In genomic region chr15:84703808-84704207, GRCh38 we compare ENCODE assay signal across 11 cellular contexts.
"Had no signal": no experiment of that assay in that cellular context is flagged by ENCODE, and none has a peak within 500 bp of the region (broad histone marks: within the 10 kb centered on the region; RNA-seq: fewer than 3 reads in every experiment).

No MANE protein-coding gene starts in this region.

- H3K9me3 Mint-ChIP-seq: activated CD4-positive, alpha-beta T cell treated with anti-CD3 and anti-CD28 coated beads, Interleukin-2, amount 10 ng/mL, durations not matched to agents 7 days and 5 days; T-cell had no signal

- H3K4me3 ChIP-seq: heart left ventricle, SK-N-MC, testis had no signal

- H3K9me3 ChIP-seq: heart left ventricle, testis had no signal

- H3K27ac ChIP-seq: foreskin keratinocyte, SK-N-MC, testis had no signal

- H3K27me3 Mint-ChIP-seq: activated CD4-positive, alpha-beta T cell treated with anti-CD3 and anti-CD28 coated beads, Interleukin-2, amount 10 ng/mL, durations not matched to agents 7 days and 5 days; T-cell had no signal

- H3K27me3 ChIP-seq: foreskin keratinocyte, heart left ventricle, testis had no signal

- DNase-seq: activated CD4-positive, alpha-beta T cell treated with anti-CD3 and anti-CD28 coated beads, Interleukin-2, amount 10 ng/mL, durations not matched to agents 7 days and 5 days; activated CD8-positive, alpha-beta memory T cell treated with anti-CD3 and anti-CD28 coated beads for 24 hours; activated gamma-delta T cell; activated T-cell treated with anti-CD3 and anti-CD28 coated beads for 4 hours; foreskin keratinocyte; stimulated activated CD4-positive, alpha-beta T cell treated with anti-CD3 and anti-CD28 coated beads, Interleukin-2, amount 100 ng/mL, for 48 hours; stimulated activated naive CD8-positive, alpha-beta T cell treated with anti-CD3 and anti-CD28 coated beads, Interleukin-15, Interleukin-2, amounts not matched to agents 100 U/mL and 50 U/mL, for 24 hours; T-cell had no signal

- ATAC-seq: foreskin keratinocyte; stimulated activated naive CD8-positive, alpha-beta T cell treated with anti-CD3 and anti-CD28 coated beads, Interleukin-15, Interleukin-2, amounts not matched to agents 100 U/mL and 50 U/mL, for 24 hours; T-cell had no signal

- H3K4me3 Mint-ChIP-seq: activated CD4-positive, alpha-beta T cell treated with anti-CD3 and anti-CD28 coated beads, Interleukin-2, amount 10 ng/mL, durations not matched to agents 7 days and 5 days had no signal

- H3K4me1 ChIP-seq: testis had no signal
